31 cellular contexts compared by ENCODE assay signal in the genomic region with DNA sequence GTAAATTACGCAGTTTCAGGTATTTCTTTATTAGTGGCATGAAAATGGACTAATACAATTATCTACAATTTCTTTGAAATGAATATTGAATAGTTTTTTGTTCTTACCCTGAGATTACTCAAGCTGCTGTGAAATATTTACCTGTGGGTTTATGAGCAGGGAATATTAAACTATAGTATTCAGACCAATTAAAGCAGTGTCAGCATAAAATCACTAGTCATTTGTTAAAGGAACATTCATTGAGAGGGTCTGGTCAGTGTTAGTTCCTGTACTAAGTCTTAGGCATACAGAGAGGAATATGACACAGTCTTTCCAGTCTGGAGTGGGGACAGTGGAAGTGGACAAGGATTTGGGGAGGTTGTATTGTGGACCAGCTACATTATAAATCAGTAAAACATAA.
"Had no signal": no experiment of that assay in that cellular context is flagged by ENCODE, and none has a peak within 500 bp of the region (broad histone marks: within the 10 kb centered on the region; RNA-seq: fewer than 3 reads in every experiment).

No MANE protein-coding gene starts in this region.

- FAIRE-seq: urothelium cell line had no signal

- H3K27me3 ChIP-seq: neutrophil, ovary, spleen, suprapubic skin, testis, tibial artery, transverse colon, upper lobe of left lung, vagina had no signal

- H3K4me2 ChIP-seq: smooth muscle cell had no signal

- H3K4me3 ChIP-seq: ovary, psoas muscle, skin epidermis, smooth muscle cell, spleen, suprapubic skin, testis, tibial artery, transverse colon, upper lobe of left lung, vagina had no signal

- H3K4me1 ChIP-seq: parathyroid adenoma, psoas muscle, spleen, suprapubic skin, testis, tibial artery, transverse colon, upper lobe of left lung, vagina had no signal

- H3K27ac ChIP-seq: neutrophil, ovary, parathyroid adenoma, psoas muscle, skin epidermis, spleen, suprapubic skin, testis, tibial artery, transverse colon, upper lobe of left lung, vagina had no signal

- H2AFZ ChIP-seq: parathyroid adenoma had no signal

- H3K36me3 ChIP-seq: neutrophil, ovary, spleen, suprapubic skin, tibial artery, transverse colon, upper lobe of left lung, vagina had no signal

- DNase-seq: naive thymus-derived CD8-positive, alpha-beta T cell; nephron progenitor cell; nucleus accumbens; ovary; posterior cingulate gyrus; psoas muscle; right cardiac atrium; spleen; stimulated activated CD4-positive, alpha-beta T cell treated with anti-CD3 and anti-CD28 coated beads, Interleukin-12 subunit alpha, Interleukin-12 subunit beta, amount 100 ng/mL, for 4 hours; stimulated activated CD4-positive, alpha-beta T cell treated with anti-CD3 and anti-CD28 coated beads, Interleukin-1b, Interleukin-23, amount 100 ng/mL, for 48 hours; stimulated activated CD4-positive, alpha-beta T cell treated with anti-CD3 and anti-CD28 coated beads, Interleukin-4, amount 100 ng/mL, for 1 hour; stimulated activated CD4-positive, alpha-beta T cell treated with anti-CD3 and anti-CD28 coated beads, Interleukin-4, amount 100 ng/mL, for 4 hours; stimulated activated CD8-positive, alpha-beta memory T cell treated with anti-CD3 and anti-CD28 coated beads, Interleukin-4, amount 100 ng/mL, for 48 hours; stimulated activated naive CD4-positive, alpha-beta T cell; stimulated activated naive CD8-positive, alpha-beta T cell treated with anti-CD3 and anti-CD28 coated beads, Interleukin-15, amount 100 ng/mL, for 72 hours; stimulated activated naive CD8-positive, alpha-beta T cell treated with anti-CD3 and anti-CD28 coated beads, Interleukin-15, Interleukin-2, amounts not matched to agents 100 U/mL and 50 U/mL, for 24 hours; substantia nigra; testis; tibial artery; transverse colon; upper lobe of left lung had no signal

- ATAC-seq: naive thymus-derived CD8-positive, alpha-beta T cell; natural killer cell treated with Interleukin-12 subunit alpha and Interleukin-12 subunit beta and Interleukin-15 and Interleukin-18, amount 100 ng/mL, for 72 hours; psoas muscle; right cardiac atrium; sciatic nerve; stimulated activated memory B cell treated with anti-CD40 and anti-IgM and Interleukin-4, amounts not matched to agents 10 μg/mL and 1 μg/mL and 100 μg/mL, for 72 hours; stimulated activated naive CD8-positive, alpha-beta T cell treated with anti-CD3 and anti-CD28 coated beads, Interleukin-15, amount 100 ng/mL, for 72 hours; stimulated activated naive CD8-positive, alpha-beta T cell treated with anti-CD3 and anti-CD28 coated beads, Interleukin-15, Interleukin-2, amounts not matched to agents 100 U/mL and 50 U/mL, for 24 hours had no signal

- H3K9ac ChIP-seq: parathyroid adenoma had no signal

- H3K9me3 ChIP-seq: neutrophil, ovary, psoas muscle, spleen, suprapubic skin, testis, tibial artery, transverse colon, upper lobe of left lung, vagina had no signal

- H3K79me2 ChIP-seq: parathyroid adenoma had no signal
